14 cellular contexts compared by ENCODE assay signal in the genomic region with DNA sequence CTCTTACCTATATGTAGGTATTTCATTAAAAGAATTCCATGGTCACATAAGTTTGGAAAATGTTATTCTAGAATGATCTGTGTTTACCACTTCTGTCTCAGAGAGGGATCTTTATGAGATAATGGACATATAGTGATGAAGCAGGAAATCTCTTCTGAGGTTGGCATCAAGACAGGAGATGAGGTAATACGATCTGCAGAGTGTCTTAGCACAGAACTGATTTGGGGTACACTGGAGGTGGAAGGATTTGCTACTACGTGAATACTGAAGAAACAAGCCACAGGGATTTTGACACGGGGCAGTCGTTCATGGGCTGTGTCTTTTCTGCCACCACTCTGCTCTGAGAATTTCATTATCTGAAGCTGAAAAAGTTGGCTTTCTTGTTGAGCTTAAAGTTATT. TPM values are rescaled to one million over a fixed set of nuclear protein-coding genes. Genes with fewer than 3 reads are reported as not detected.
DNase-seq lines count a peak whose midpoint lies in the region; ATAC-seq and TF ChIP-seq lines count a peak whose summit lies in the region.
"Had no signal": no experiment of that assay in that cellular context is flagged by ENCODE, and none has a peak within 500 bp of the region (broad histone marks: within the 10 kb centered on the region; RNA-seq: fewer than 3 reads in every experiment).

No MANE protein-coding gene starts in this region.

- H3K4me1 Mint-ChIP-seq in stimulated activated naive CD8-positive, alpha-beta T cell treated with anti-CD3 and anti-CD28 coated beads, Interleukin-15, Interleukin-2, amounts not matched to agents 100 ng/mL and 50 ng/mL, for 24 hours (ENCODE audit: low read depth) = peaks cover 67% of the 10 kb centered on the region
- peaks cover 52% of the 10 kb centered on the region for H3K4me1 Mint-ChIP-seq in stimulated activated naive CD8-positive, alpha-beta T cell treated with anti-CD3 and anti-CD28 coated beads, Interleukin-15, amount 100 ng/mL, for 72 hours
- H3K4me1 Mint-ChIP-seq in activated T-helper 1 cell treated with anti-CD3 and anti-CD28 coated beads, Interleukin-12 subunit alpha, Interleukin-12 subunit beta, Interleukin-2, Interleukin-4 antibody, amounts not matched to agents 30 ng/mL and 10 ng/mL and 1 ng/mL, durations not matched to agents 14 hours and 24 hours and 36 hours (ENCODE audit: low read depth) = peaks cover 69% of the 10 kb centered on the region
- peaks cover 41% of the 10 kb centered on the region for H3K4me1 Mint-ChIP-seq in type B pancreatic cell (ENCODE audit: unreplicated experiment)

- intact Hi-C loops in activated T-helper 1 cell treated with anti-CD3 and anti-CD28 coated beads, Interleukin-12 subunit alpha, Interleukin-12 subunit beta, Interleukin-2, Interleukin-4 antibody, amounts not matched to agents 30 ng/mL and 10 ng/mL and 1 ng/mL, durations not matched to agents 14 hours and 24 hours and 36 hours (cut with micrococcal nuclease) = no loop called here

- DNase-seq in stimulated activated naive CD8-positive, alpha-beta T cell treated with anti-CD3 and anti-CD28 coated beads, Interleukin-15, amount 100 ng/mL, for 72 hours = no peak
- DNase-seq in activated T-helper 1 cell treated with anti-CD3 and anti-CD28 coated beads, Interleukin-12 subunit alpha, Interleukin-12 subunit beta, Interleukin-2, Interleukin-4 antibody, amounts not matched to agents 30 ng/mL and 10 ng/mL and 1 ng/mL, durations not matched to agents 14 hours and 24 hours and 36 hours (ENCODE audit: low spot score) = no peak
- peak; percentile 58 for DNase-seq in fibroblast of pulmonary artery (ENCODE audit: low read depth)
- DNase-seq in type B pancreatic cell (ENCODE audit: extremely low spot score, unreplicated experiment) = no peak
- no peak for DNase-seq in SKM-1 (lab: John Stamatoyannopoulos, UW; ENCODE audit: unreplicated experiment)
- DNase-seq: activated T-cell treated with anti-CD3 and anti-CD28 coated beads, Interleukin-2, amount 50 U/mL, for 1 hour; AML-193; caudate nucleus; GDM1; kidney glomerular epithelial cell had no signal

- H3K27me3 Mint-ChIP-seq in stimulated activated naive CD8-positive, alpha-beta T cell treated with anti-CD3 and anti-CD28 coated beads, Interleukin-15, Interleukin-2, amounts not matched to agents 100 ng/mL and 50 ng/mL, for 24 hours = no peaks in the 10 kb centered on the region
- H3K27me3 Mint-ChIP-seq in stimulated activated naive CD8-positive, alpha-beta T cell treated with anti-CD3 and anti-CD28 coated beads, Interleukin-15, amount 100 ng/mL, for 72 hours = no peaks in the 10 kb centered on the region
- no peaks in the 10 kb centered on the region for H3K27me3 Mint-ChIP-seq in activated T-helper 1 cell treated with anti-CD3 and anti-CD28 coated beads, Interleukin-12 subunit alpha, Interleukin-12 subunit beta, Interleukin-2, Interleukin-4 antibody, amounts not matched to agents 30 ng/mL and 10 ng/mL and 1 ng/mL, durations not matched to agents 14 hours and 24 hours and 36 hours (ENCODE audit: insufficient read depth)
- H3K27me3 Mint-ChIP-seq in type B pancreatic cell = no peaks in the 10 kb centered on the region

- peak overlapping the region; percentile 9 for H3K27ac Mint-ChIP-seq in stimulated activated naive CD8-positive, alpha-beta T cell treated with anti-CD3 and anti-CD28 coated beads, Interleukin-15, Interleukin-2, amounts not matched to agents 100 ng/mL and 50 ng/mL, for 24 hours
- no peak overlapping the region for H3K27ac Mint-ChIP-seq in stimulated activated naive CD8-positive, alpha-beta T cell treated with anti-CD3 and anti-CD28 coated beads, Interleukin-15, amount 100 ng/mL, for 72 hours
- H3K27ac Mint-ChIP-seq in activated T-helper 1 cell treated with anti-CD3 and anti-CD28 coated beads, Interleukin-12 subunit alpha, Interleukin-12 subunit beta, Interleukin-2, Interleukin-4 antibody, amounts not matched to agents 30 ng/mL and 10 ng/mL and 1 ng/mL, durations not matched to agents 14 hours and 24 hours and 36 hours = peak overlapping the region; percentile 69
- H3K27ac Mint-ChIP-seq in type B pancreatic cell = peak overlapping the region; percentile 3
- H3K27ac Mint-ChIP-seq: WTC11 had no signal

- TF ChIP-seq CTCF in fibroblast of pulmonary artery (IDR thresholded peaks at IDR 0.05; ENCODE audit: low read length, missing control alignments) = no peak
- no peak for TF ChIP-seq CTCF in type B pancreatic cell (conservative IDR thresholded peaks at IDR 0.05)

- H3K4me3 ChIP-seq in fibroblast of pulmonary artery (replicated peaks; ENCODE audit: low read depth, low read length) = no peak overlapping the region

- H3K4me3 Mint-ChIP-seq in stimulated activated naive CD8-positive, alpha-beta T cell treated with anti-CD3 and anti-CD28 coated beads, Interleukin-15, Interleukin-2, amounts not matched to agents 100 ng/mL and 50 ng/mL, for 24 hours = peak overlapping the region; percentile 16
- peak overlapping the region in 1 of 2 donors; percentile 7 for H3K4me3 Mint-ChIP-seq in stimulated activated naive CD8-positive, alpha-beta T cell treated with anti-CD3 and anti-CD28 coated beads, Interleukin-15, amount 100 ng/mL, for 72 hours
- peak overlapping the region; percentile 49 for H3K4me3 Mint-ChIP-seq in activated T-helper 1 cell treated with anti-CD3 and anti-CD28 coated beads, Interleukin-12 subunit alpha, Interleukin-12 subunit beta, Interleukin-2, Interleukin-4 antibody, amounts not matched to agents 30 ng/mL and 10 ng/mL and 1 ng/mL, durations not matched to agents 14 hours and 24 hours and 36 hours
- H3K4me3 Mint-ChIP-seq in type B pancreatic cell = peak overlapping the region; percentile 30
- H3K4me3 Mint-ChIP-seq: WTC11 had no signal

- H3K36me3 Mint-ChIP-seq in stimulated activated naive CD8-positive, alpha-beta T cell treated with anti-CD3 and anti-CD28 coated beads, Interleukin-15, Interleukin-2, amounts not matched to agents 100 ng/mL and 50 ng/mL, for 24 hours (ENCODE audit: low read depth) = peaks cover 77% of the 10 kb centered on the region
- H3K36me3 Mint-ChIP-seq in activated T-helper 1 cell treated with anti-CD3 and anti-CD28 coated beads, Interleukin-12 subunit alpha, Interleukin-12 subunit beta, Interleukin-2, Interleukin-4 antibody, amounts not matched to agents 30 ng/mL and 10 ng/mL and 1 ng/mL, durations not matched to agents 14 hours and 24 hours and 36 hours (ENCODE audit: low read depth) = peaks cover 54% of the 10 kb centered on the region
- H3K36me3 Mint-ChIP-seq in type B pancreatic cell = peaks cover 23% of the 10 kb centered on the region

- no peaks in the 10 kb centered on the region for H3K9me3 Mint-ChIP-seq in stimulated activated naive CD8-positive, alpha-beta T cell treated with anti-CD3 and anti-CD28 coated beads, Interleukin-15, Interleukin-2, amounts not matched to agents 100 ng/mL and 50 ng/mL, for 24 hours
- no peaks in the 10 kb centered on the region for H3K9me3 Mint-ChIP-seq in stimulated activated naive CD8-positive, alpha-beta T cell treated with anti-CD3 and anti-CD28 coated beads, Interleukin-15, amount 100 ng/mL, for 72 hours
- no peaks in the 10 kb centered on the region for H3K9me3 Mint-ChIP-seq in activated T-helper 1 cell treated with anti-CD3 and anti-CD28 coated beads, Interleukin-12 subunit alpha, Interleukin-12 subunit beta, Interleukin-2, Interleukin-4 antibody, amounts not matched to agents 30 ng/mL and 10 ng/mL and 1 ng/mL, durations not matched to agents 14 hours and 24 hours and 36 hours
- H3K9me3 Mint-ChIP-seq in type B pancreatic cell = no peaks in the 10 kb centered on the region
- H3K9me3 Mint-ChIP-seq: WTC11 had no signal

- no peak for ATAC-seq in stimulated activated naive CD8-positive, alpha-beta T cell treated with anti-CD3 and anti-CD28 coated beads, Interleukin-15, amount 100 ng/mL, for 72 hours
- ATAC-seq in HG02870 (IDR thresholded peaks at IDR 0.05; ENCODE audit: unreplicated experiment) (no peak), GM21723 (IDR thresholded peaks at IDR 0.05; ENCODE audit: unreplicated experiment) (no peak)
- ATAC-seq: WTC11 had no signal

RNA-seq across cellular contexts. Expression of a gene that starts 5.5 kb away (rescaled TPM):
- 171 and 175 TPM in 2 replicates for total RNA-seq in activated T-helper 1 cell treated with anti-CD3 and anti-CD28 coated beads, Interleukin-12 subunit alpha, Interleukin-12 subunit beta, Interleukin-2, Interleukin-4 antibody, amounts not matched to agents 30 ng/mL and 10 ng/mL and 1 ng/mL, durations not matched to agents 14 hours and 24 hours and 36 hours
- total RNA-seq in type B pancreatic cell (ENCODE audit: low replicate concordance) = 48.8 and 77.1 TPM in 2 replicates

RNA-seq across cellular contexts. Expression of a gene that starts 46.1 kb away (rescaled TPM):
- 33.2 and 34.2 TPM in 2 replicates for total RNA-seq in activated T-helper 1 cell treated with anti-CD3 and anti-CD28 coated beads, Interleukin-12 subunit alpha, Interleukin-12 subunit beta, Interleukin-2, Interleukin-4 antibody, amounts not matched to agents 30 ng/mL and 10 ng/mL and 1 ng/mL, durations not matched to agents 14 hours and 24 hours and 36 hours
- 11.5 and 13.9 TPM in 2 replicates for total RNA-seq in type B pancreatic cell (ENCODE audit: low replicate concordance)

Comparison
In these comparisons a context has a peak if more than half of its experiments do, and no peak if none do; other contexts are left out.
1. H3K27ac Mint-ChIP-seq: peak in stimulated activated naive CD8-positive, alpha-beta T cell treated with anti-CD3 and anti-CD28 coated beads, Interleukin-15, Interleukin-2, amounts not matched to agents 100 ng/mL and 50 ng/mL, for 24 hours (single experiment), activated T-helper 1 cell treated with anti-CD3 and anti-CD28 coated beads, Interleukin-12 subunit alpha, Interleukin-12 subunit beta, Interleukin-2, Interleukin-4 antibody, amounts not matched to agents 30 ng/mL and 10 ng/mL and 1 ng/mL, durations not matched to agents 14 hours and 24 hours and 36 hours (single experiment) and type B pancreatic cell (single experiment); none in stimulated activated naive CD8-positive, alpha-beta T cell treated with anti-CD3 and anti-CD28 coated beads, Interleukin-15, amount 100 ng/mL, for 72 hours (0 of 2).